ENCODE assay signal across 1 cellular context in the genomic region with DNA sequence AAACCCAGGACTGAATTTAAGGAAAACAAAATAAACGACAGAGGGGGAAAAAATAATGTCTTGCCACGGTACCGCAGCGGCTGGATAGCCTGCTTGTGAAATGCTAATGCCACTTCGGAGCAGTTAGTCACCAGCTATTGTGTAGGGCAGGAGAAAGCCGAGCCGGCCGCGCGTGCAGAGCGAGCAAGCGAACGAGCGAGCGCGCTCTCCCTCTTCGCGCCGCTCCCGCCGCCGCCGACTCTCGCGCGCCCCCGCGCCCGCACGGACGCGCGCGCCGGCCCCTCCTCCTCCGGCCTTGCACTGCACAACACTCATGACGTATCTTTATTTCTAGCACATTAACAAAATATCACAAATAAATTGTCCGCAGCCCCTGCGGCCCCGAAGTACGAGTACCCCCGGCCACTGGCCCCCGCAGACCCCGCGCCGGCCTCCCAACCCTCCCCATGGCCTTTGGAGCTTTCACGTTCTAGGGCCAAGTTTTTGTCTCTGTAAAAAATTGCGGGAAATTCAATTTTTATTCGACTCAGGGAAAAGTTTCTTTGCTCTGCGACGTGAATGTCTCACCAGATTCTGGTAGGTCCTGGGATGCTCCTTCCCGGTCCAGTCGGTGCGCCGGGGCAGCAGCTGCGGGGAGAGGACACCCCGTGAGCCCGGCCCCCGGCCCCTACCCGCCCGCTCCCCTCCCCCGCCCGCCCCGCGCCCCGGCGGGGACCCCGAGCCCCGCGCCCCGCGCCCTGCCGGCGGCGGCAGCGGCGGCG.
TF ChIP-seq lines count a peak whose summit lies in the region.

No MANE protein-coding gene starts in this region.

TF ChIP-seq in WTC11, 78 proteins besides CTCF, POLR2A, EP300 and RAD21 (continued from another document):
- TF ChIP-seq ZNF281 (CRISPR knock-in tag; IDR thresholded peaks at IDR 0.05): no peak
- no peak for TF ChIP-seq GRHL2 (CRISPR knock-in tag; IDR thresholded peaks at IDR 0.05; ENCODE audit: insufficient replicate concordance, severe bottlenecking)
- TF ChIP-seq ZNF671 (CRISPR knock-in tag; IDR thresholded peaks at IDR 0.05): no peak
- no peak for TF ChIP-seq HMGA2 (CRISPR knock-in tag; IDR thresholded peaks at IDR 0.05)
- no peak for TF ChIP-seq SOX15 (CRISPR knock-in tag; IDR thresholded peaks at IDR 0.05)
- no peak for TF ChIP-seq STAT6 (CRISPR knock-in tag; conservative IDR thresholded peaks at IDR 0.05; ENCODE audit: low read depth)
- no peak for TF ChIP-seq HMGXB4 (CRISPR knock-in tag; IDR thresholded peaks at IDR 0.05)
- peak; percentile 45; the same call in 1 of the 2 replicates for TF ChIP-seq TEAD1 (CRISPR knock-in tag; IDR thresholded peaks at IDR 0.05)
- no peak; the same call in 1 of the 2 replicates for TF ChIP-seq ETV6 (CRISPR knock-in tag; IDR thresholded peaks at IDR 0.05)
- no peak for TF ChIP-seq E2F1 (CRISPR knock-in tag; IDR thresholded peaks at IDR 0.05)
- no peak for TF ChIP-seq OVOL2 (CRISPR knock-in tag; IDR thresholded peaks at IDR 0.05; ENCODE audit: borderline replicate concordance)
- TF ChIP-seq ZNF532 (CRISPR knock-in tag; IDR thresholded peaks at IDR 0.05; ENCODE audit: borderline replicate concordance): no peak; the same call in 1 of the 2 replicates
- peak; percentile 53; the same call in 1 of the 2 replicates for TF ChIP-seq FOXK1 (CRISPR knock-in tag; IDR thresholded peaks at IDR 0.05)
- no peak for TF ChIP-seq FOXJ3 (CRISPR knock-in tag; IDR thresholded peaks at IDR 0.05; ENCODE audit: borderline replicate concordance)
